ENCODE assay signal across 1 cellular context in the genomic region with DNA sequence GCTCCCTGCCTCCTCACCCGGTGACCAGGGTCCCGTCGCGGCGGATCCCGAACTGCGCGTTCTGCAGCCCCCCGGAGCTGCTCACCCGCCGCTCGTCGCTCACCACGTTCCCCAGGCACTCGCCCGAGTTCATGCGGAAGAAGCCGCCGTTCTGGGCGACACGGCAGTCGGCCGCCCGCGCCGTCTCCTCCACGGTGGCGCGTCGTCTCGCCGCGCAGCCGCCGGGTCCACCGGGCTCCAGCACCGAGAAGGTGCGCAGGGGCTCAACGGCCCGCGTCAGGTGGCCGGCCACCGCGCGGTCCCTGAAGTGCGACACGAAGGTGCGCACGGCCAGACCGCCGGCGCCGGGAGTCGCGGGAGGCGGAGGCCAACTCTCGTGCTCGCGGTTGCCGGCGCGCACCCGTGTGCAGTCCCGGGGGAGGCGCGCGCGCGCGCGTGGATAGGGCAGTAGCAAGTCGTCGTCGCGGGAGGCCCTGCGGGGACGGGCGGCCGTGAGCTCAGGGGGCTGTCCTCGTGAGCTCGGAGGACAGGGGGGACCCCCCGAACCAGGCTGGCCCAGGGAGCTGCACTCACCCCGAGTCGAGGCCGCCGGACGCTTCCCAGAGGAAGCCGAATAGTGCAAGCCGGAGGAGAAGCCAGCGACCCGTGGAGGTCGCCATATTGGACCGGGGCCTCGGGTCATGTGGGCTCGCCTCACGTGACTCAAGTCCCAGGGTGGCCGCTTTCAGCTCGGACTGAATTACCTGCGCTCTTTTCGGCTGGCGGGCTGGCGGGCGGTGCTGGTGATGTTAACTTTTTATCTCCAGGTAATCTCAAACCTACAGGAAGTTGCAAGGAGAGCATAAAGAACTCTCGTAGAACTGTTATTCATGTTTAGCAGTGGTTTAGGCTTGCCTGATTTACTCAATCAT.
TF ChIP-seq lines count a peak whose summit lies in the region.

A gene with protein sequence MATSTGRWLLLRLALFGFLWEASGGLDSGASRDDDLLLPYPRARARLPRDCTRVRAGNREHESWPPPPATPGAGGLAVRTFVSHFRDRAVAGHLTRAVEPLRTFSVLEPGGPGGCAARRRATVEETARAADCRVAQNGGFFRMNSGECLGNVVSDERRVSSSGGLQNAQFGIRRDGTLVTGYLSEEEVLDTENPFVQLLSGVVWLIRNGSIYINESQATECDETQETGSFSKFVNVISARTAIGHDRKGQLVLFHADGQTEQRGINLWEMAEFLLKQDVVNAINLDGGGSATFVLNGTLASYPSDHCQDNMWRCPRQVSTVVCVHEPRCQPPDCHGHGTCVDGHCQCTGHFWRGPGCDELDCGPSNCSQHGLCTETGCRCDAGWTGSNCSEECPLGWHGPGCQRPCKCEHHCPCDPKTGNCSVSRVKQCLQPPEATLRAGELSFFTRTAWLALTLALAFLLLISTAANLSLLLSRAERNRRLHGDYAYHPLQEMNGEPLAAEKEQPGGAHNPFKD (minus strand): TSS at position 680 of the 911 bp plus-strand sequence. CDS start 21 bp downstream, at position 659.

TF ChIP-seq in HepG2, 621 proteins besides CTCF, POLR2A, EP300 and RAD21 (continued from another document and continues in another):
- TF ChIP-seq, protein P1, sequence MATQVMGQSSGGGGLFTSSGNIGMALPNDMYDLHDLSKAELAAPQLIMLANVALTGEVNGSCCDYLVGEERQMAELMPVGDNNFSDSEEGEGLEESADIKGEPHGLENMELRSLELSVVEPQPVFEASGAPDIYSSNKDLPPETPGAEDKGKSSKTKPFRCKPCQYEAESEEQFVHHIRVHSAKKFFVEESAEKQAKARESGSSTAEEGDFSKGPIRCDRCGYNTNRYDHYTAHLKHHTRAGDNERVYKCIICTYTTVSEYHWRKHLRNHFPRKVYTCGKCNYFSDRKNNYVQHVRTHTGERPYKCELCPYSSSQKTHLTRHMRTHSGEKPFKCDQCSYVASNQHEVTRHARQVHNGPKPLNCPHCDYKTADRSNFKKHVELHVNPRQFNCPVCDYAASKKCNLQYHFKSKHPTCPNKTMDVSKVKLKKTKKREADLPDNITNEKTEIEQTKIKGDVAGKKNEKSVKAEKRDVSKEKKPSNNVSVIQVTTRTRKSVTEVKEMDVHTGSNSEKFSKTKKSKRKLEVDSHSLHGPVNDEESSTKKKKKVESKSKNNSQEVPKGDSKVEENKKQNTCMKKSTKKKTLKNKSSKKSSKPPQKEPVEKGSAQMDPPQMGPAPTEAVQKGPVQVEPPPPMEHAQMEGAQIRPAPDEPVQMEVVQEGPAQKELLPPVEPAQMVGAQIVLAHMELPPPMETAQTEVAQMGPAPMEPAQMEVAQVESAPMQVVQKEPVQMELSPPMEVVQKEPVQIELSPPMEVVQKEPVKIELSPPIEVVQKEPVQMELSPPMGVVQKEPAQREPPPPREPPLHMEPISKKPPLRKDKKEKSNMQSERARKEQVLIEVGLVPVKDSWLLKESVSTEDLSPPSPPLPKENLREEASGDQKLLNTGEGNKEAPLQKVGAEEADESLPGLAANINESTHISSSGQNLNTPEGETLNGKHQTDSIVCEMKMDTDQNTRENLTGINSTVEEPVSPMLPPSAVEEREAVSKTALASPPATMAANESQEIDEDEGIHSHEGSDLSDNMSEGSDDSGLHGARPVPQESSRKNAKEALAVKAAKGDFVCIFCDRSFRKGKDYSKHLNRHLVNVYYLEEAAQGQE (IDR thresholded peaks at IDR 0.05; ENCODE audit: borderline replicate concordance in 1 of 2, low read depth in 1 of 2, low read length in 2 of 2) = peak in 1 of 2 experiments; percentile 83; a peak in 2 of 4 replicates
- TF ChIP-seq ATAD3A (CRISPR knock-in tag; IDR thresholded peaks at IDR 0.05) (peak; percentile 85; the same call in 1 of the 2 replicates), KMT2A (CRISPR knock-in tag; IDR thresholded peaks at IDR 0.05) (peak; percentile 98), AGO1 (IDR thresholded peaks at IDR 0.05; ENCODE audit: low read depth, low read length, poor library complexity, severe bottlenecking) (peak; percentile 87), ZNF670 (CRISPR knock-in tag; IDR thresholded peaks at IDR 0.05; ENCODE audit: borderline replicate concordance) (peak; percentile 22; the same call in 1 of the 2 replicates), POLR2AphosphoS5 (IDR thresholded peaks at IDR 0.05; ENCODE audit: low read depth, low read length) (peak; percentile 78), ZNF501 (CRISPR knock-in tag; IDR thresholded peaks at IDR 0.05) (peak; percentile 67), ZMYM3 (CRISPR knock-in tag; IDR thresholded peaks at IDR 0.05) (peak; percentile 70), ZNF136 (CRISPR knock-in tag; IDR thresholded peaks at IDR 0.05; ENCODE audit: low read depth) (no peak; the same call in 1 of the 2 replicates), XRCC5 (optimal IDR thresholded peaks at IDR 0.05; ENCODE audit: low read length) (peak; percentile 81), ZNF256 (CRISPR knock-in tag; conservative IDR thresholded peaks at IDR 0.05) (peak; percentile 96), HNRNPL (IDR thresholded peaks at IDR 0.05; ENCODE audit: low read depth, low read length) (peak; percentile 63), HMG20A (CRISPR knock-in tag; IDR thresholded peaks at IDR 0.05; ENCODE audit: borderline replicate concordance) (no peak; the same call in 1 of the 2 replicates), GLI4 (CRISPR knock-in tag; IDR thresholded peaks at IDR 0.05; ENCODE audit: borderline replicate concordance) (no peak; the same call in 1 of the 2 replicates), TCF12 (IDR thresholded peaks at IDR 0.05) (no peak), TCF12 (CRISPR knock-in tag; IDR thresholded peaks at IDR 0.05) (peak; percentile 84), ZNF44 (CRISPR knock-in tag; IDR thresholded peaks at IDR 0.05) (no peak), ISL2 (CRISPR knock-in tag; IDR thresholded peaks at IDR 0.05) (peak; percentile 89), PCBP1 (IDR thresholded peaks at IDR 0.05; ENCODE audit: borderline replicate concordance, low read depth, low read length) (peak; percentile 95; the same call in 1 of the 2 replicates), RBM22 (optimal IDR thresholded peaks at IDR 0.05; ENCODE audit: low read length) (no peak), THYN1 (CRISPR knock-in tag; IDR thresholded peaks at IDR 0.05; ENCODE audit: borderline replicate concordance, low read depth) (no peak), ZNF790 (CRISPR knock-in tag; IDR thresholded peaks at IDR 0.05; ENCODE audit: borderline replicate concordance) (peak; percentile 91)
- TF ChIP-seq, protein P2, sequence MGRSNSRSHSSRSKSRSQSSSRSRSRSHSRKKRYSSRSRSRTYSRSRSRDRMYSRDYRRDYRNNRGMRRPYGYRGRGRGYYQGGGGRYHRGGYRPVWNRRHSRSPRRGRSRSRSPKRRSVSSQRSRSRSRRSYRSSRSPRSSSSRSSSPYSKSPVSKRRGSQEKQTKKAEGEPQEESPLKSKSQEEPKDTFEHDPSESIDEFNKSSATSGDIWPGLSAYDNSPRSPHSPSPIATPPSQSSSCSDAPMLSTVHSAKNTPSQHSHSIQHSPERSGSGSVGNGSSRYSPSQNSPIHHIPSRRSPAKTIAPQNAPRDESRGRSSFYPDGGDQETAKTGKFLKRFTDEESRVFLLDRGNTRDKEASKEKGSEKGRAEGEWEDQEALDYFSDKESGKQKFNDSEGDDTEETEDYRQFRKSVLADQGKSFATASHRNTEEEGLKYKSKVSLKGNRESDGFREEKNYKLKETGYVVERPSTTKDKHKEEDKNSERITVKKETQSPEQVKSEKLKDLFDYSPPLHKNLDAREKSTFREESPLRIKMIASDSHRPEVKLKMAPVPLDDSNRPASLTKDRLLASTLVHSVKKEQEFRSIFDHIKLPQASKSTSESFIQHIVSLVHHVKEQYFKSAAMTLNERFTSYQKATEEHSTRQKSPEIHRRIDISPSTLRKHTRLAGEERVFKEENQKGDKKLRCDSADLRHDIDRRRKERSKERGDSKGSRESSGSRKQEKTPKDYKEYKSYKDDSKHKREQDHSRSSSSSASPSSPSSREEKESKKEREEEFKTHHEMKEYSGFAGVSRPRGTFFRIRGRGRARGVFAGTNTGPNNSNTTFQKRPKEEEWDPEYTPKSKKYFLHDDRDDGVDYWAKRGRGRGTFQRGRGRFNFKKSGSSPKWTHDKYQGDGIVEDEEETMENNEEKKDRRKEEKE (IDR thresholded peaks at IDR 0.05) = no peak
- TF ChIP-seq, protein P3, sequence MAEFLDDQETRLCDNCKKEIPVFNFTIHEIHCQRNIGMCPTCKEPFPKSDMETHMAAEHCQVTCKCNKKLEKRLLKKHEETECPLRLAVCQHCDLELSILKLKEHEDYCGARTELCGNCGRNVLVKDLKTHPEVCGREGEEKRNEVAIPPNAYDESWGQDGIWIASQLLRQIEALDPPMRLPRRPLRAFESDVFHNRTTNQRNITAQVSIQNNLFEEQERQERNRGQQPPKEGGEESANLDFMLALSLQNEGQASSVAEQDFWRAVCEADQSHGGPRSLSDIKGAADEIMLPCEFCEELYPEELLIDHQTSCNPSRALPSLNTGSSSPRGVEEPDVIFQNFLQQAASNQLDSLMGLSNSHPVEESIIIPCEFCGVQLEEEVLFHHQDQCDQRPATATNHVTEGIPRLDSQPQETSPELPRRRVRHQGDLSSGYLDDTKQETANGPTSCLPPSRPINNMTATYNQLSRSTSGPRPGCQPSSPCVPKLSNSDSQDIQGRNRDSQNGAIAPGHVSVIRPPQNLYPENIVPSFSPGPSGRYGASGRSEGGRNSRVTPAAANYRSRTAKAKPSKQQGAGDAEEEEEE (CRISPR knock-in tag; IDR thresholded peaks at IDR 0.05; ENCODE audit: borderline replicate concordance) = no peak
- TF ChIP-seq, protein P4, sequence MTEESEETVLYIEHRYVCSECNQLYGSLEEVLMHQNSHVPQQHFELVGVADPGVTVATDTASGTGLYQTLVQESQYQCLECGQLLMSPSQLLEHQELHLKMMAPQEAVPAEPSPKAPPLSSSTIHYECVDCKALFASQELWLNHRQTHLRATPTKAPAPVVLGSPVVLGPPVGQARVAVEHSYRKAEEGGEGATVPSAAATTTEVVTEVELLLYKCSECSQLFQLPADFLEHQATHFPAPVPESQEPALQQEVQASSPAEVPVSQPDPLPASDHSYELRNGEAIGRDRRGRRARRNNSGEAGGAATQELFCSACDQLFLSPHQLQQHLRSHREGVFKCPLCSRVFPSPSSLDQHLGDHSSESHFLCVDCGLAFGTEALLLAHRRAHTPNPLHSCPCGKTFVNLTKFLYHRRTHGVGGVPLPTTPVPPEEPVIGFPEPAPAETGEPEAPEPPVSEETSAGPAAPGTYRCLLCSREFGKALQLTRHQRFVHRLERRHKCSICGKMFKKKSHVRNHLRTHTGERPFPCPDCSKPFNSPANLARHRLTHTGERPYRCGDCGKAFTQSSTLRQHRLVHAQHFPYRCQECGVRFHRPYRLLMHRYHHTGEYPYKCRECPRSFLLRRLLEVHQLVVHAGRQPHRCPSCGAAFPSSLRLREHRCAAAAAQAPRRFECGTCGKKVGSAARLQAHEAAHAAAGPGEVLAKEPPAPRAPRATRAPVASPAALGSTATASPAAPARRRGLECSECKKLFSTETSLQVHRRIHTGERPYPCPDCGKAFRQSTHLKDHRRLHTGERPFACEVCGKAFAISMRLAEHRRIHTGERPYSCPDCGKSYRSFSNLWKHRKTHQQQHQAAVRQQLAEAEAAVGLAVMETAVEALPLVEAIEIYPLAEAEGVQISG (CRISPR knock-in tag; IDR thresholded peaks at IDR 0.05) = peak; percentile 96
- TF ChIP-seq, protein P5, sequence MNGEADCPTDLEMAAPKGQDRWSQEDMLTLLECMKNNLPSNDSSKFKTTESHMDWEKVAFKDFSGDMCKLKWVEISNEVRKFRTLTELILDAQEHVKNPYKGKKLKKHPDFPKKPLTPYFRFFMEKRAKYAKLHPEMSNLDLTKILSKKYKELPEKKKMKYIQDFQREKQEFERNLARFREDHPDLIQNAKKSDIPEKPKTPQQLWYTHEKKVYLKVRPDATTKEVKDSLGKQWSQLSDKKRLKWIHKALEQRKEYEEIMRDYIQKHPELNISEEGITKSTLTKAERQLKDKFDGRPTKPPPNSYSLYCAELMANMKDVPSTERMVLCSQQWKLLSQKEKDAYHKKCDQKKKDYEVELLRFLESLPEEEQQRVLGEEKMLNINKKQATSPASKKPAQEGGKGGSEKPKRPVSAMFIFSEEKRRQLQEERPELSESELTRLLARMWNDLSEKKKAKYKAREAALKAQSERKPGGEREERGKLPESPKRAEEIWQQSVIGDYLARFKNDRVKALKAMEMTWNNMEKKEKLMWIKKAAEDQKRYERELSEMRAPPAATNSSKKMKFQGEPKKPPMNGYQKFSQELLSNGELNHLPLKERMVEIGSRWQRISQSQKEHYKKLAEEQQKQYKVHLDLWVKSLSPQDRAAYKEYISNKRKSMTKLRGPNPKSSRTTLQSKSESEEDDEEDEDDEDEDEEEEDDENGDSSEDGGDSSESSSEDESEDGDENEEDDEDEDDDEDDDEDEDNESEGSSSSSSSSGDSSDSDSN (CRISPR knock-in tag; IDR thresholded peaks at IDR 0.05) = peak; percentile 88
- TF ChIP-seq, protein P6, sequence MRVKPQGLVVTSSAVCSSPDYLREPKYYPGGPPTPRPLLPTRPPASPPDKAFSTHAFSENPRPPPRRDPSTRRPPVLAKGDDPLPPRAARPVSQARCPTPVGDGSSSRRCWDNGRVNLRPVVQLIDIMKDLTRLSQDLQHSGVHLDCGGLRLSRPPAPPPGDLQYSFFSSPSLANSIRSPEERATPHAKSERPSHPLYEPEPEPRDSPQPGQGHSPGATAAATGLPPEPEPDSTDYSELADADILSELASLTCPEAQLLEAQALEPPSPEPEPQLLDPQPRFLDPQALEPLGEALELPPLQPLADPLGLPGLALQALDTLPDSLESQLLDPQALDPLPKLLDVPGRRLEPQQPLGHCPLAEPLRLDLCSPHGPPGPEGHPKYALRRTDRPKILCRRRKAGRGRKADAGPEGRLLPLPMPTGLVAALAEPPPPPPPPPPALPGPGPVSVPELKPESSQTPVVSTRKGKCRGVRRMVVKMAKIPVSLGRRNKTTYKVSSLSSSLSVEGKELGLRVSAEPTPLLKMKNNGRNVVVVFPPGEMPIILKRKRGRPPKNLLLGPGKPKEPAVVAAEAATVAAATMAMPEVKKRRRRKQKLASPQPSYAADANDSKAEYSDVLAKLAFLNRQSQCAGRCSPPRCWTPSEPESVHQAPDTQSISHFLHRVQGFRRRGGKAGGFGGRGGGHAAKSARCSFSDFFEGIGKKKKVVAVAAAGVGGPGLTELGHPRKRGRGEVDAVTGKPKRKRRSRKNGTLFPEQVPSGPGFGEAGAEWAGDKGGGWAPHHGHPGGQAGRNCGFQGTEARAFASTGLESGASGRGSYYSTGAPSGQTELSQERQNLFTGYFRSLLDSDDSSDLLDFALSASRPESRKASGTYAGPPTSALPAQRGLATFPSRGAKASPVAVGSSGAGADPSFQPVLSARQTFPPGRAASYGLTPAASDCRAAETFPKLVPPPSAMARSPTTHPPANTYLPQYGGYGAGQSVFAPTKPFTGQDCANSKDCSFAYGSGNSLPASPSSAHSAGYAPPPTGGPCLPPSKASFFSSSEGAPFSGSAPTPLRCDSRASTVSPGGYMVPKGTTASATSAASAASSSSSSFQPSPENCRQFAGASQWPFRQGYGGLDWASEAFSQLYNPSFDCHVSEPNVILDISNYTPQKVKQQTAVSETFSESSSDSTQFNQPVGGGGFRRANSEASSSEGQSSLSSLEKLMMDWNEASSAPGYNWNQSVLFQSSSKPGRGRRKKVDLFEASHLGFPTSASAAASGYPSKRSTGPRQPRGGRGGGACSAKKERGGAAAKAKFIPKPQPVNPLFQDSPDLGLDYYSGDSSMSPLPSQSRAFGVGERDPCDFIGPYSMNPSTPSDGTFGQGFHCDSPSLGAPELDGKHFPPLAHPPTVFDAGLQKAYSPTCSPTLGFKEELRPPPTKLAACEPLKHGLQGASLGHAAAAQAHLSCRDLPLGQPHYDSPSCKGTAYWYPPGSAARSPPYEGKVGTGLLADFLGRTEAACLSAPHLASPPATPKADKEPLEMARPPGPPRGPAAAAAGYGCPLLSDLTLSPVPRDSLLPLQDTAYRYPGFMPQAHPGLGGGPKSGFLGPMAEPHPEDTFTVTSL (CRISPR knock-in tag; IDR thresholded peaks at IDR 0.05; ENCODE audit: borderline replicate concordance) = no peak; the same call in 1 of the 2 replicates
